In genomic region chr10:110168601-110169481, GRCh38 we compare ENCODE assay signal across 8 cellular contexts. TPM values are rescaled to one million over a fixed set of nuclear protein-coding genes. Genes with fewer than 3 reads are reported as not detected.
DNase-seq lines count a peak whose midpoint lies in the region; ATAC-seq lines count a peak whose summit lies in the region.

No MANE protein-coding gene starts in this region.

- no peak overlapping the region for H3K27ac Mint-ChIP-seq in stimulated activated naive CD8-positive, alpha-beta T cell treated with anti-CD3 and anti-CD28 coated beads, Interleukin-15, amount 100 ng/mL, for 72 hours
- H3K27ac Mint-ChIP-seq in T-helper 17 cell = no peak overlapping the region

- no peaks in the 10 kb centered on the region for H3K9me3 Mint-ChIP-seq in stimulated activated naive CD8-positive, alpha-beta T cell treated with anti-CD3 and anti-CD28 coated beads, Interleukin-15, amount 100 ng/mL, for 72 hours

- H3K27me3 ChIP-seq in iPS DF 6.9 (ENCODE audit: control insufficient read depth, insufficient read depth, low read length) = peaks cover 82% of the 10 kb centered on the region

- peaks cover 4% of the 10 kb centered on the region for H3K4me1 ChIP-seq in iPS DF 6.9 (ENCODE audit: control insufficient read depth, insufficient read depth, low read length)

- H3K9me3 ChIP-seq in T-helper 17 cell (ENCODE audit: control insufficient read depth, low read length, poor library complexity, severe bottlenecking) (no peaks in the 10 kb centered on the region), iPS DF 6.9 (ENCODE audit: control insufficient read depth, insufficient read depth, low read length) (no peaks in the 10 kb centered on the region)

- H3K36me3 ChIP-seq in iPS DF 6.9 (ENCODE audit: control insufficient read depth, insufficient read depth, low read length) = no peaks in the 10 kb centered on the region; the same call in 1 of the 2 replicates

- peak overlapping the region; percentile 24 to 45 for H3K4me3 Mint-ChIP-seq in stimulated activated naive CD8-positive, alpha-beta T cell treated with anti-CD3 and anti-CD28 coated beads, Interleukin-15, amount 100 ng/mL, for 72 hours
- H3K4me3 Mint-ChIP-seq in T-helper 17 cell = no peak overlapping the region

- WGBS in iPS DF 6.9 (ENCODE audit: insufficient coverage, insufficient read length) = no CpG with 5 or more reads among the region's 10 CpGs

- ATAC-seq in stimulated activated naive CD8-positive, alpha-beta T cell treated with anti-CD3 and anti-CD28 coated beads, Interleukin-15, amount 100 ng/mL, for 72 hours = peak; percentile 72
- no peak for ATAC-seq in stimulated activated naive CD8-positive, alpha-beta T cell treated with anti-CD3 and anti-CD28 coated beads, Interleukin-15, Interleukin-2, amounts not matched to agents 100 U/mL and 50 U/mL, for 24 hours
- ATAC-seq in T-helper 17 cell (peak; percentile 42), GM19467 (IDR thresholded peaks at IDR 0.05; ENCODE audit: unreplicated experiment) (no peak)

- no peak overlapping the region for H3K4me3 ChIP-seq in iPS DF 6.9 (ENCODE audit: low read length)

- DNase-seq in stimulated activated naive CD8-positive, alpha-beta T cell treated with anti-CD3 and anti-CD28 coated beads, Interleukin-15, amount 100 ng/mL, for 72 hours = no peak
- DNase-seq in stimulated activated naive CD8-positive, alpha-beta T cell treated with anti-CD3 and anti-CD28 coated beads, Interleukin-15, Interleukin-2, amounts not matched to agents 100 U/mL and 50 U/mL, for 24 hours = no peak
- DNase-seq in T-helper 17 cell = no peak
- peak; percentile 60 for DNase-seq in iPS DF 6.9 (ENCODE audit: low read depth, low spot score)
- DNase-seq in D341Med (ENCODE audit: low spot score) = no peak
- DNase-seq in T-helper 1 cell = no peak
- no peak for DNase-seq in NAMALWA (ENCODE audit: low spot score)

- peaks cover 99% of the 10 kb centered on the region for H3K27me3 Mint-ChIP-seq in stimulated activated naive CD8-positive, alpha-beta T cell treated with anti-CD3 and anti-CD28 coated beads, Interleukin-15, amount 100 ng/mL, for 72 hours
- H3K27me3 Mint-ChIP-seq in T-helper 17 cell = peaks cover 82% of the 10 kb centered on the region

- H3K36me3 Mint-ChIP-seq in T-helper 17 cell (ENCODE audit: low read depth) = no peaks in the 10 kb centered on the region

- no peak overlapping the region for H3K27ac ChIP-seq in iPS DF 6.9 (ENCODE audit: low read length)

- H3K4me1 Mint-ChIP-seq in stimulated activated naive CD8-positive, alpha-beta T cell treated with anti-CD3 and anti-CD28 coated beads, Interleukin-15, amount 100 ng/mL, for 72 hours = peaks cover 24% of the 10 kb centered on the region
- H3K4me1 Mint-ChIP-seq in T-helper 17 cell = peaks cover 19% of the 10 kb centered on the region

RNA-seq across cellular contexts. Expression of gene MXI1, which starts 38.6 kb away (rescaled TPM):
- 10 to 100 TPM; 43.2 to 48.8 TPM for total RNA-seq in T-helper 17 cell

Comparison
In these comparisons a context has a peak if more than half of its experiments do, and no peak if none do; other contexts are left out.
1. ATAC-seq: peak in stimulated activated naive CD8-positive, alpha-beta T cell treated with anti-CD3 and anti-CD28 coated beads, Interleukin-15, amount 100 ng/mL, for 72 hours (single experiment) and T-helper 17 cell (single experiment); none in stimulated activated naive CD8-positive, alpha-beta T cell treated with anti-CD3 and anti-CD28 coated beads, Interleukin-15, Interleukin-2, amounts not matched to agents 100 U/mL and 50 U/mL, for 24 hours (single experiment) and GM19467 (single experiment).